Comparison of ENCODE assay signal across 26 cellular contexts in genomic region chr9:128940271-128940921, GRCh38. TPM values are rescaled to one million over a fixed set of nuclear protein-coding genes. Genes with fewer than 3 reads are reported as not detected.
A peak's percentile ranks its signal among the peaks of the same experiment; 100 is the strongest.
DNase-seq lines count a peak whose midpoint lies in the region; ATAC-seq and TF ChIP-seq lines count a peak whose summit lies in the region.
"Had no signal": no experiment of that assay in that cellular context is flagged by ENCODE, and none has a peak within 500 bp of the region (broad histone marks: within the 10 kb centered on the region; RNA-seq: fewer than 3 reads in every experiment).

No MANE protein-coding gene starts in this region.

- H3K4me1 Mint-ChIP-seq in neural crest cell = peaks cover 8% of the 10 kb centered on the region

- H3K27me3 ChIP-seq in breast epithelium (no peaks in the 10 kb centered on the region), mammary epithelial cell (ENCODE audit: insufficient read depth, low read length) (no peaks in the 10 kb centered on the region), left ventricle myocardium inferior (ENCODE audit: low read depth) (no peaks in the 10 kb centered on the region), upper lobe of left lung (no peaks in the 10 kb centered on the region), transverse colon (no peaks in the 10 kb centered on the region)
- H3K27me3 ChIP-seq: BE2C, stomach had no signal

- H3K4me2 ChIP-seq in mammary epithelial cell (ENCODE audit: insufficient read depth, low read depth, low read length) = no peak overlapping the region
- H3K4me2 ChIP-seq: A549, smooth muscle cell had no signal

- dilution Hi-C loops in mammary epithelial cell (cut with HindIII; ENCODE audit: low sequenced_read_pairs) = loop anchor here (5.0 kb wide), 3 partner anchors 47 to 107 kb away; no protein-coding TSS in a partner anchor

- in situ Hi-C loops in mammary epithelial cell (cut with MboI; ENCODE audit: low sequenced_read_pairs in 2 of 2) (no loop called here), transverse colon (cut with MboI; ENCODE audit: low pct_ligation_motif_present in 1 of 4, low pct_unique_long_range_greater_than_20kb in 1 of 4, low sequenced_read_pairs in 3 of 4) (no loop called here)

- no peak for ATAC-seq in upper lobe of left lung (ENCODE audit: low FRiP score in 2 of 2)
- no peak for ATAC-seq in HG03097 (IDR thresholded peaks at IDR 0.05; ENCODE audit: low FRiP score, unreplicated experiment)
- ATAC-seq in HG03354 (IDR thresholded peaks at IDR 0.05; ENCODE audit: poor library complexity, severe bottlenecking, unreplicated experiment) = no peak
- ATAC-seq: activated CD8-positive, alpha-beta memory T cell treated with anti-CD3 and anti-CD28 coated beads, Interleukin-2, amount 10 ng/mL, durations not matched to agents 7 days and 5 days; naive thymus-derived CD8-positive, alpha-beta T cell had no signal

- H3K4me1 ChIP-seq in breast epithelium (no peaks in the 10 kb centered on the region), mammary epithelial cell (ENCODE audit: insufficient read depth, low read length) (peaks cover 10% of the 10 kb centered on the region), left ventricle myocardium inferior (peaks cover 48% of the 10 kb centered on the region), upper lobe of left lung (peaks cover 19 to 38% (median 26%) of the 10 kb centered on the region in 4 donors), transverse colon (no peaks in the 10 kb centered on the region)
- H3K4me1 ChIP-seq: A549 had no signal

- peaks cover under 1% of the 10 kb centered on the region for H3K79me2 ChIP-seq in mammary epithelial cell (ENCODE audit: insufficient read depth, low read length)

- H3K27ac ChIP-seq in breast epithelium = peak overlapping the region; percentile 48 to 58
- H3K27ac ChIP-seq in mammary epithelial cell (ENCODE audit: insufficient read depth, low read depth, low read length) = no peak overlapping the region
- H3K27ac ChIP-seq in left ventricle myocardium inferior (replicated peaks) = peak overlapping the region; percentile 63
- peak overlapping the region; percentile 12 to 79 (median 59) for H3K27ac ChIP-seq in upper lobe of left lung
- peak overlapping the region in 1 of 4 donors; percentile 29 for H3K27ac ChIP-seq in transverse colon
- H3K27ac ChIP-seq: A549 had no signal

- no peaks in the 10 kb centered on the region for H4K20me1 ChIP-seq in mammary epithelial cell (ENCODE audit: insufficient read depth, low read length)

- H3K36me3 Mint-ChIP-seq in neural crest cell (ENCODE audit: low read depth) = no peaks in the 10 kb centered on the region
- H3K36me3 Mint-ChIP-seq: activated CD8-positive, alpha-beta memory T cell treated with anti-CD3 and anti-CD28 coated beads, Interleukin-2, amount 10 ng/mL, durations not matched to agents 7 days and 5 days; activated naive CD8-positive, alpha-beta T cell had no signal

- BruUV-seq in mammary epithelial cell (replicated peaks; lab: Mats Ljungman, UMichigan) = no TSS peak

- intact Hi-C loops in breast epithelium (cut with DNase I; ENCODE audit: low total_unique reads) (loop anchor here (5.0 kb wide), 1 partner anchor 582 kb away; no protein-coding TSS in a partner anchor), mammary epithelial cell (cut with micrococcal nuclease) (no loop called here), left ventricle myocardium inferior (cut with micrococcal nuclease) (no loop called here), transverse colon (cut with DNase I; ENCODE audit: low total_unique reads) (no loop called here)

- H3K4me3 Mint-ChIP-seq in neural crest cell = peak overlapping the region; percentile 59
- H3K4me3 Mint-ChIP-seq: activated CD8-positive, alpha-beta memory T cell treated with anti-CD3 and anti-CD28 coated beads, Interleukin-2, amount 10 ng/mL, durations not matched to agents 7 days and 5 days; activated naive CD8-positive, alpha-beta T cell; naive thymus-derived CD8-positive, alpha-beta T cell had no signal

- no peaks in the 10 kb centered on the region for H3K27me3 Mint-ChIP-seq in neural crest cell (ENCODE audit: low read depth)
- H3K27me3 Mint-ChIP-seq: activated CD8-positive, alpha-beta memory T cell treated with anti-CD3 and anti-CD28 coated beads, Interleukin-2, amount 10 ng/mL, durations not matched to agents 7 days and 5 days; activated naive CD8-positive, alpha-beta T cell; naive thymus-derived CD8-positive, alpha-beta T cell; progenitor cell of endocrine pancreas had no signal

- H3K9me3 Mint-ChIP-seq in neural crest cell = no peaks in the 10 kb centered on the region
- H3K9me3 Mint-ChIP-seq: naive thymus-derived CD8-positive, alpha-beta T cell had no signal

- 39% methylated on average over 14 of the region's 15 CpGs for WGBS in mammary epithelial cell (ENCODE audit: low coverage, missing lambda C conversion rate)
- 60 to 64% methylated on average over 10 to 15 of the region's 15 CpGs for WGBS in upper lobe of left lung, 2 donors
- WGBS in transverse colon (ENCODE audit: low coverage in 1 of 2), 2 donors = 78% methylated on average over 15 of the region's 15 CpGs; no CpG with 5 or more reads in 1 of the 2 donors

- H3K9me3 ChIP-seq in breast epithelium = no peaks in the 10 kb centered on the region
- H3K9me3 ChIP-seq in mammary epithelial cell (replicated peaks; ENCODE audit: insufficient read depth, low read length) = no peaks in the 10 kb centered on the region
- H3K9me3 ChIP-seq in left ventricle myocardium inferior (replicated peaks) = no peaks in the 10 kb centered on the region
- H3K9me3 ChIP-seq in upper lobe of left lung = no peaks in the 10 kb centered on the region
- no peaks in the 10 kb centered on the region for H3K9me3 ChIP-seq in transverse colon
- H3K9me3 ChIP-seq: A549, BE2C, Caco-2, stomach had no signal

- H3K27ac Mint-ChIP-seq in neural crest cell (ENCODE audit: unreplicated experiment) = no peak overlapping the region
- H3K27ac Mint-ChIP-seq: activated CD8-positive, alpha-beta memory T cell treated with anti-CD3 and anti-CD28 coated beads, Interleukin-2, amount 10 ng/mL, durations not matched to agents 7 days and 5 days; activated naive CD8-positive, alpha-beta T cell; naive thymus-derived CD8-positive, alpha-beta T cell; progenitor cell of endocrine pancreas had no signal

- no peak overlapping the region for H2AFZ ChIP-seq in mammary epithelial cell (ENCODE audit: low read depth, low read length)

- TF ChIP-seq EP300 in upper lobe of left lung (IDR thresholded peaks at IDR 0.05) = no peak
- no peak for TF ChIP-seq EP300 in transverse colon (IDR thresholded peaks at IDR 0.05; ENCODE audit: low read depth)

- no peak overlapping the region for H3K9ac ChIP-seq in mammary epithelial cell (ENCODE audit: insufficient read depth, low read length)

- TF ChIP-seq CTCF in breast epithelium (IDR thresholded peaks at IDR 0.05) (no peak), mammary epithelial cell (conservative IDR thresholded peaks at IDR 0.05 in 1 of 2, IDR thresholded peaks at IDR 0.05 in 1 of 2; ENCODE audit: extremely low read depth in 1 of 2, insufficient read depth in 1 of 2, low read depth in 1 of 2, low read length in 2 of 2) (no peak), left ventricle myocardium inferior (IDR thresholded peaks at IDR 0.05; ENCODE audit: borderline replicate concordance) (no peak), neural crest cell (conservative IDR thresholded peaks at IDR 0.05) (no peak), upper lobe of left lung (IDR thresholded peaks at IDR 0.05) (no peak), transverse colon (IDR thresholded peaks at IDR 0.05) (no peak)

- CTCF ChIA-PET in mammary epithelial cell (lab: Charles Lee; ENCODE audit: low non-redundant PET) = no interaction called here

- no peak for DNase-seq in breast epithelium (ENCODE audit: low spot score in 2 of 2)
- DNase-seq in mammary epithelial cell = no peak
- no peak for DNase-seq in left ventricle myocardium inferior
- DNase-seq in neural crest cell (ENCODE audit: low read depth, low spot score) = peak; percentile 23
- DNase-seq in upper lobe of left lung = no peak
- no peak for DNase-seq in transverse colon
- DNase-seq: activated CD4-positive, alpha-beta T cell treated with anti-CD3 and anti-CD28 coated beads for 4 hours; activated CD8-positive, alpha-beta memory T cell treated with anti-CD3 and anti-CD28 coated beads, Interleukin-2, amount 10 ng/mL, durations not matched to agents 7 days and 5 days; BE2C; Caco-2; mesendoderm; naive thymus-derived CD8-positive, alpha-beta T cell; NCI-H1417 treated with DMSO at 0.1 percent for 48 hours; NCI-H2107; NCI-H510A; RPMI8226; stimulated activated CD4-positive, alpha-beta T cell treated with anti-CD3 and anti-CD28 coated beads, Interleukin-4, amount 100 ng/mL, for 1 hour; stomach; SW 1271 had no signal

- H3K36me3 ChIP-seq in breast epithelium (no peaks in the 10 kb centered on the region), mammary epithelial cell (ENCODE audit: insufficient read depth, low read length) (peaks cover 2% of the 10 kb centered on the region), left ventricle myocardium inferior (peaks cover 15% of the 10 kb centered on the region), upper lobe of left lung (peaks cover 0 to 12% (median 9%) of the 10 kb centered on the region in 4 donors), transverse colon (no peaks in the 10 kb centered on the region)
- H3K36me3 ChIP-seq: BE2C had no signal

- TF ChIP-seq POLR2A in breast epithelium (IDR thresholded peaks at IDR 0.05) (no peak), upper lobe of left lung (IDR thresholded peaks at IDR 0.05) (no peak), transverse colon (IDR thresholded peaks at IDR 0.05) (no peak)

- H3K4me3 ChIP-seq in breast epithelium = no peak overlapping the region
- no peak overlapping the region for H3K4me3 ChIP-seq in mammary epithelial cell (replicated peaks in 1 of 3; ENCODE audit: insufficient read depth in 1 of 3, low read depth in 2 of 3, low read length in 3 of 3)
- no peak overlapping the region for H3K4me3 ChIP-seq in left ventricle myocardium inferior
- no peak overlapping the region for H3K4me3 ChIP-seq in upper lobe of left lung
- no peak overlapping the region for H3K4me3 ChIP-seq in transverse colon
- H3K4me3 ChIP-seq: A549, smooth muscle cell, stomach had no signal

RNA-seq across cellular contexts. Expression of gene DOLK, which starts 7.0 kb away (rescaled TPM):
- total RNA-seq in breast epithelium (10 to 100 TPM; 11.1 to 16.2 (median 14.3) TPM), mammary epithelial cell (10 to 100 TPM; 22.0 TPM), left ventricle myocardium inferior (8.4 TPM), neural crest cell (20.7 and 21.1 TPM in 2 replicates), upper lobe of left lung (10 to 100 TPM in 5 of 6 donors, 1 to 10 TPM in 1; 5.7 to 24.5 (median 12.3) TPM), transverse colon (10 to 100 TPM in 3 of 4 donors, 1 to 10 TPM in 1; 9.2 to 20.6 (median 11.7) TPM)
- polyA plus RNA-seq in mammary epithelial cell = 41.3 TPM
- polyA minus RNA-seq in mammary epithelial cell = 33.3 TPM

RNA-seq across cellular contexts. Expression of gene NUP188, which starts 7.1 kb away (rescaled TPM):
- total RNA-seq in breast epithelium (10 to 100 TPM; 32.3 to 49.5 (median 36.0) TPM), mammary epithelial cell (10 to 100 TPM; 51.0 to 62.2 TPM), left ventricle myocardium inferior (15.9 TPM), neural crest cell (128 TPM in 2 replicates), upper lobe of left lung (100 to 1,000 TPM in 1 of 6 donors, 10 to 100 TPM in 5; 30.4 to 225 (median 50.1) TPM), transverse colon (10 to 100 TPM; 18.0 to 79.3 (median 38.4) TPM)
- 67.7 TPM for polyA plus RNA-seq in mammary epithelial cell
- 257 TPM for polyA minus RNA-seq in mammary epithelial cell

RNA-seq across cellular contexts. Expression of gene PHYHD1, which starts 19.6 kb away (rescaled TPM):
- 10 to 100 TPM; 24.3 to 67.0 (median 44.8) TPM for total RNA-seq in breast epithelium
- 1 to 10 TPM; 2.5 to 4.7 TPM for total RNA-seq in mammary epithelial cell
- polyA plus RNA-seq in mammary epithelial cell = 1.8 TPM
- 21.9 TPM for polyA minus RNA-seq in mammary epithelial cell
- total RNA-seq in left ventricle myocardium inferior = 20.3 TPM
- total RNA-seq in neural crest cell = 3.9 and 5.0 TPM in 2 replicates
- 100 to 1,000 TPM in 1 of 6 donors, 10 to 100 TPM in 5; 27.6 to 286 (median 57.7) TPM for total RNA-seq in upper lobe of left lung
- total RNA-seq in transverse colon = 10 to 100 TPM in 1 of 4 donors, 1 to 10 TPM in 3; 3.2 to 22.4 (median 5.5) TPM
- total RNA-seq: Daoy had no signal
- polyA plus RNA-seq: A549 had no signal

RNA-seq across cellular contexts. Expression of gene LRRC8A, which starts 58.5 kb away (rescaled TPM):
- total RNA-seq in breast epithelium (10 to 100 TPM; 26.1 to 52.7 (median 40.6) TPM), mammary epithelial cell (100 to 1,000 TPM; 155 to 206 TPM), left ventricle myocardium inferior (19.8 TPM), neural crest cell (48.5 and 49.7 TPM in 2 replicates), upper lobe of left lung (100 to 1,000 TPM in 2 of 6 donors, 10 to 100 TPM in 4; 49.0 to 132 (median 67.0) TPM), transverse colon (100 to 1,000 TPM in 1 of 4 donors, 10 to 100 TPM in 3; 29.4 to 116 (median 35.5) TPM)
- 128 TPM for polyA plus RNA-seq in mammary epithelial cell
- 227 TPM for polyA minus RNA-seq in mammary epithelial cell

RNA-seq across cellular contexts. Expression of gene KYAT1, which starts 58.6 kb away (rescaled TPM):
- 1 to 10 TPM; 3.0 to 7.6 (median 7.2) TPM for total RNA-seq in breast epithelium
- total RNA-seq in mammary epithelial cell = 10 to 100 TPM; 10.2 to 11.5 TPM
- polyA plus RNA-seq in mammary epithelial cell = 13.5 TPM
- 13.4 TPM for polyA minus RNA-seq in mammary epithelial cell
- 12.1 TPM for total RNA-seq in left ventricle myocardium inferior
- 17.7 and 17.9 TPM in 2 replicates for total RNA-seq in neural crest cell
- total RNA-seq in upper lobe of left lung = 10 to 100 TPM in 1 of 6 donors, 1 to 10 TPM in 5; 3.9 to 10.5 (median 5.4) TPM
- 1 to 10 TPM in 2 of 4 donors, not detected in 2; 1.6 to 3.5 TPM for total RNA-seq in transverse colon
